In genomic region chr10:29635711-29636144, GRCh38 we compare ENCODE assay signal across 8 cellular contexts. TPM values are rescaled to one million over a fixed set of nuclear protein-coding genes. Genes with fewer than 3 reads are reported as not detected.
DNase-seq lines count a peak whose midpoint lies in the region; ATAC-seq lines count a peak whose summit lies in the region.

No MANE protein-coding gene starts in this region.

- H3K4me3 ChIP-seq in CD4-positive, CD25-positive, alpha-beta regulatory T cell (ENCODE audit: low read depth, low read length): peak overlapping the region; percentile 13
- no peak overlapping the region for H3K4me3 ChIP-seq in rectal smooth muscle tissue (ENCODE audit: low read length)

- H3K9ac ChIP-seq in rectal smooth muscle tissue (ENCODE audit: low read length): no peak overlapping the region

- H3K4me1 Mint-ChIP-seq in CD4-positive, CD25-positive, alpha-beta regulatory T cell: peaks cover 17 to 35% (median 23%) of the 10 kb centered on the region in 4 donors

- peaks cover 16% of the 10 kb centered on the region for H3K36me3 Mint-ChIP-seq in CD4-positive, CD25-positive, alpha-beta regulatory T cell

- H3K27me3 ChIP-seq in CD4-positive, CD25-positive, alpha-beta regulatory T cell (ENCODE audit: control insufficient read depth, insufficient read depth, low read length): no peaks in the 10 kb centered on the region
- no peaks in the 10 kb centered on the region for H3K27me3 ChIP-seq in rectal smooth muscle tissue (ENCODE audit: control insufficient read depth, insufficient read depth, low read length)

- H3K36me3 ChIP-seq in CD4-positive, CD25-positive, alpha-beta regulatory T cell (ENCODE audit: control insufficient read depth, insufficient read depth, low read length): no peaks in the 10 kb centered on the region
- peaks cover 3% of the 10 kb centered on the region for H3K36me3 ChIP-seq in rectal smooth muscle tissue (ENCODE audit: control insufficient read depth, insufficient read depth, low read length)

- no peaks in the 10 kb centered on the region for H3K9me3 ChIP-seq in CD4-positive, CD25-positive, alpha-beta regulatory T cell (ENCODE audit: control insufficient read depth in 2 of 2, low read length in 2 of 2)

- peak overlapping the region in 1 of 4 donors; percentile 9 for H3K4me3 Mint-ChIP-seq in CD4-positive, CD25-positive, alpha-beta regulatory T cell

- peak overlapping the region; percentile 34 for H3K27ac ChIP-seq in CD4-positive, CD25-positive, alpha-beta regulatory T cell (ENCODE audit: insufficient read depth, low read length, poor library complexity, severe bottlenecking)
- H3K27ac ChIP-seq in rectal smooth muscle tissue (ENCODE audit: low read depth, low read length): peak overlapping the region; percentile 96

- DNase-seq in CD4-positive, CD25-positive, alpha-beta regulatory T cell: no peak
- DNase-seq in SK-MEL-5 (ENCODE audit: low read depth, low spot score) (peak; percentile 81), fibroblast of peridontal ligament (ENCODE audit: extremely low read depth) (peak; percentile 46), NCI-H2227 treated with DMSO at 0.1 percent for 48 hours (lab: John Stamatoyannopoulos, UW) (no peak), left lobe of liver (ENCODE audit: low spot score) (no peak), NCI-H2196 treated with DMSO at 0.1 percent for 48 hours (lab: John Stamatoyannopoulos, UW; ENCODE audit: unreplicated experiment) (no peak)

- in situ Hi-C loops in SK-MEL-5 (cut with HindIII; ENCODE audit: low pct_unique_long_range_greater_than_20kb, low sequenced_read_pairs): no loop called here

- H3K27me3 Mint-ChIP-seq in CD4-positive, CD25-positive, alpha-beta regulatory T cell: no peaks in the 10 kb centered on the region

- H3K4me1 ChIP-seq in CD4-positive, CD25-positive, alpha-beta regulatory T cell (ENCODE audit: control insufficient read depth, insufficient read depth, low read length, poor library complexity, severe bottlenecking): peaks cover 20% of the 10 kb centered on the region
- peaks cover 31% of the 10 kb centered on the region for H3K4me1 ChIP-seq in rectal smooth muscle tissue (ENCODE audit: control insufficient read depth, insufficient read depth, low read length)

- no peak for ATAC-seq in CD4-positive, CD25-positive, alpha-beta regulatory T cell (ENCODE audit: low read depth in 2 of 2)
- peak; percentile 60 for ATAC-seq in GM21529 (IDR thresholded peaks at IDR 0.05; ENCODE audit: unreplicated experiment)
- no peak for ATAC-seq in left lobe of liver

- H3K9me3 Mint-ChIP-seq in CD4-positive, CD25-positive, alpha-beta regulatory T cell: peaks cover 0 to 2% (median 0%) of the 10 kb centered on the region in 7 donors

- H3K27ac Mint-ChIP-seq in CD4-positive, CD25-positive, alpha-beta regulatory T cell: peak overlapping the region; percentile 14 to 59 (median 54)

RNA-seq across cellular contexts. Expression of gene SVIL, which starts 1.0 kb away (rescaled TPM):
- total RNA-seq in CD4-positive, CD25-positive, alpha-beta regulatory T cell: 12.3 TPM
- polyA plus RNA-seq in CD4-positive, CD25-positive, alpha-beta regulatory T cell: 10 to 100 TPM in 1 of 4 donors, 1 to 10 TPM in 2, under 1 TPM in 1; 0.49 to 10.1 (median 2.8) TPM
- total RNA-seq in SK-MEL-5 (2014; rRNA removed; shearing (Covaris generic)): 12.0 and 14.5 TPM in 2 replicates
- polyA plus RNA-seq in SK-MEL-5 (2015; cell fraction: cytosol; rRNA removed): 19.3 and 25.4 TPM in 2 replicates
- 15.9 and 25.2 TPM in 2 replicates for polyA plus RNA-seq in SK-MEL-5 (2015; cell fraction: nucleus; rRNA removed)
- total RNA-seq in left lobe of liver: 16.2 TPM

Comparison
In these comparisons a context has a peak if more than half of its experiments do, and no peak if none do; other contexts are left out.
1. DNase-seq: peak in SK-MEL-5 (single experiment) and fibroblast of peridontal ligament (single experiment); none in CD4-positive, CD25-positive, alpha-beta regulatory T cell (0 of 3), NCI-H2227 treated with DMSO at 0.1 percent for 48 hours (single experiment), left lobe of liver (single experiment) and NCI-H2196 treated with DMSO at 0.1 percent for 48 hours (single experiment).